In the genomic region with DNA sequence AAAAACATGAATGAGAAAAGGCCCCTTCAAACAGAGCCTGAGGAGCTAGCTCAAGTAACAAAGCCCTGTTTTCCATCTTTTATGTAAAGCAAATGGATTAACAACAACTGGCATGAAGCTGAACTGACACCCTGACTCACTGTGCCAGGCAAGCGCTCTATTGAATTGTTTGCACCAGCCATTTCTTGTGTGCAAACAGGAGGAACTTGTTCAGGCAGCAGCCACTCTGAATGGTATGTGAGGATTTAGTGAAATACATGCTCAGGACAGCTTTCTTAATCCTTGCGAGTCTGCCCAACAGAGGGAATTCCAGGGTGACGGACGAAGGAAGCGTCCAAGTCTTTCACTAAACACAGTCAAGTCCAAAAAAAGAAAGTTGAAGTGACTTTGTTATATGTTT, we compare ENCODE assay signal across 16 cellular contexts.
DNase-seq lines count a peak whose midpoint lies in the region; ATAC-seq and TF ChIP-seq lines count a peak whose summit lies in the region.
"Had no signal": no experiment of that assay in that cellular context is flagged by ENCODE, and none has a peak within 500 bp of the region (broad histone marks: within the 10 kb centered on the region; RNA-seq: fewer than 3 reads in every experiment).

No MANE protein-coding gene starts in this region.

- H3K4me3 ChIP-seq in H7 (ENCODE audit: insufficient read depth, low read depth, low read length) (no peak overlapping the region), WERI-Rb-1 (ENCODE audit: low read depth, low read length) (no peak overlapping the region), neural progenitor cell (no peak overlapping the region)
- H3K4me3 ChIP-seq: GM12878 had no signal

- ATAC-seq in foreskin keratinocyte (peak; percentile 95), GM18858 (IDR thresholded peaks at IDR 0.05; ENCODE audit: unreplicated experiment) (no peak)
- ATAC-seq: activated naive CD4-positive, alpha-beta T cell treated with anti-CD3 and anti-CD28 coated beads, Interleukin-2, amount 50 U/mL, for 72 hours; GM12878; right cardiac atrium had no signal

- H3K79me2 ChIP-seq in neural progenitor cell (ENCODE audit: low read depth): no peaks in the 10 kb centered on the region

- peaks cover 2% of the 10 kb centered on the region for H3K36me3 Mint-ChIP-seq in neural progenitor cell
- H3K36me3 Mint-ChIP-seq: activated naive CD4-positive, alpha-beta T cell treated with anti-CD3 and anti-CD28 coated beads, Interleukin-2, amount 50 U/mL, for 72 hours had no signal

- H3K9me3 ChIP-seq in WERI-Rb-1 (ENCODE audit: severe bottlenecking) (no peaks in the 10 kb centered on the region), neural progenitor cell (ENCODE audit: low read depth) (no peaks in the 10 kb centered on the region)

- no peak overlapping the region for H3K4me3 Mint-ChIP-seq in neural progenitor cell

- no peak overlapping the region for H3K27ac Mint-ChIP-seq in neural progenitor cell
- H3K27ac Mint-ChIP-seq: activated naive CD4-positive, alpha-beta T cell treated with anti-CD3 and anti-CD28 coated beads, Interleukin-2, amount 50 U/mL, for 72 hours had no signal

- H3K4me1 ChIP-seq in foreskin keratinocyte (peaks cover 15% of the 10 kb centered on the region), neural progenitor cell (peaks cover 51% of the 10 kb centered on the region)

- H3K27me3 ChIP-seq in H7 (ENCODE audit: control insufficient read depth, insufficient read depth, low read length) (no peaks in the 10 kb centered on the region), WERI-Rb-1 (ENCODE audit: insufficient read depth, low read depth, severe bottlenecking) (no peaks in the 10 kb centered on the region), foreskin keratinocyte (no peaks in the 10 kb centered on the region), neural progenitor cell (no peaks in the 10 kb centered on the region)

- H3K4me2 ChIP-seq in neural progenitor cell: peak overlapping the region; percentile 30

- peaks cover 20% of the 10 kb centered on the region for H3F3A ChIP-seq in neural progenitor cell (ENCODE audit: low read depth)

- H3K36me3 ChIP-seq in H7 (replicated peaks; ENCODE audit: control insufficient read depth, insufficient read depth, low read length) (no peaks in the 10 kb centered on the region), WERI-Rb-1 (no peaks in the 10 kb centered on the region), neural progenitor cell (no peaks in the 10 kb centered on the region)

- H3K9me3 Mint-ChIP-seq in neural progenitor cell: no peaks in the 10 kb centered on the region

- no peaks in the 10 kb centered on the region for H4K20me1 ChIP-seq in neural progenitor cell (ENCODE audit: low read depth)

- H3K4me1 Mint-ChIP-seq in neural progenitor cell: peaks cover 49% of the 10 kb centered on the region

- H3K27me3 Mint-ChIP-seq in neural progenitor cell (ENCODE audit: insufficient read depth, low read depth): no peaks in the 10 kb centered on the region

- H3K27ac ChIP-seq in WERI-Rb-1: no peak overlapping the region
- no peak overlapping the region for H3K27ac ChIP-seq in foreskin keratinocyte
- H3K27ac ChIP-seq in neural progenitor cell: no peak overlapping the region

- no peak overlapping the region for H2AFZ ChIP-seq in neural progenitor cell (replicated peaks)

- no peak for TF ChIP-seq CTCF in WERI-Rb-1 (IDR thresholded peaks at IDR 0.05; ENCODE audit: low read depth, low read length)
- TF ChIP-seq CTCF in foreskin keratinocyte (conservative IDR thresholded peaks at IDR 0.05): no peak
- TF ChIP-seq CTCF in neural progenitor cell (IDR thresholded peaks at IDR 0.05): no peak

- DNase-seq in H7: peak; percentile 18
- DNase-seq in WERI-Rb-1: peak; percentile 6
- DNase-seq in foreskin keratinocyte: peak; percentile 84 to 92
- DNase-seq in neural progenitor cell (ENCODE audit: low spot score): peak; percentile 76
- no peak for DNase-seq in activated gamma-delta T cell treated with Interleukin-2 at 50 U/mL for 16 hours
- DNase-seq in NOMO-1 treated with dmso at 0.1 percent for 144 hours (lab: John Stamatoyannopoulos, UW; ENCODE audit: unreplicated experiment): no peak
- DNase-seq in glomerular visceral epithelial cell (ENCODE audit: extremely low spot score): no peak
- DNase-seq: activated T-cell treated with anti-CD3 and anti-CD28 coated beads, Interleukin-2, amount 50 U/mL, for 1 hour; caudate nucleus; effector CD4-positive, alpha-beta T cell; NCI-H1436 treated with DMSO at 0.1 percent for 48 hours; NCI-H345 had no signal

- no peak overlapping the region for H3K9ac ChIP-seq in neural progenitor cell

Comparison
In these comparisons a context has a peak if more than half of its experiments do, and no peak if none do; other contexts are left out.
1. DNase-seq: peak in H7 (single experiment), WERI-Rb-1 (single experiment), foreskin keratinocyte (2 of 2) and neural progenitor cell (single experiment); none in activated gamma-delta T cell treated with Interleukin-2 at 50 U/mL for 16 hours (single experiment), NOMO-1 treated with dmso at 0.1 percent for 144 hours (single experiment) and glomerular visceral epithelial cell (single experiment).